19 cellular contexts compared by ENCODE assay signal in genomic region chr4:139750099-139750498, GRCh38.
DNase-seq lines count a peak whose midpoint lies in the region; ATAC-seq and TF ChIP-seq lines count a peak whose summit lies in the region.
"Had no signal": no experiment of that assay in that cellular context is flagged by ENCODE, and none has a peak within 500 bp of the region (broad histone marks: within the 10 kb centered on the region; RNA-seq: fewer than 3 reads in every experiment).

No MANE protein-coding gene starts in this region.

- TF ChIP-seq CTCF in cardiac muscle cell (IDR thresholded peaks at IDR 0.05; ENCODE audit: low read depth, low read length) (no peak), uterus (IDR thresholded peaks at IDR 0.05) (no peak), tibial artery (IDR thresholded peaks at IDR 0.05) (no peak)

- H3K4me1 ChIP-seq in cardiac muscle cell (ENCODE audit: low read depth) (peaks cover 49% of the 10 kb centered on the region), mesodermal cell (ENCODE audit: control insufficient read depth, insufficient read depth, low read length, poor library complexity, severe bottlenecking) (peaks cover 16% of the 10 kb centered on the region), uterus (no peaks in the 10 kb centered on the region), tibial artery (peaks cover 0 to 3% (median 0%) of the 10 kb centered on the region in 4 donors)
- H3K4me1 ChIP-seq: SJSA1 had no signal

- peaks cover 3% of the 10 kb centered on the region for H3K27me3 Mint-ChIP-seq in activated T-helper 1 cell treated with anti-CD3 and anti-CD28 coated beads, Interleukin-12 subunit alpha, Interleukin-12 subunit beta, Interleukin-2, Interleukin-4 antibody, amounts not matched to agents 30 ng/mL and 10 ng/mL and 1 ng/mL, durations not matched to agents 14 hours and 24 hours and 36 hours (ENCODE audit: insufficient read depth)

- H3K27ac Mint-ChIP-seq in activated T-helper 1 cell treated with anti-CD3 and anti-CD28 coated beads, Interleukin-12 subunit alpha, Interleukin-12 subunit beta, Interleukin-2, Interleukin-4 antibody, amounts not matched to agents 30 ng/mL and 10 ng/mL and 1 ng/mL, durations not matched to agents 14 hours and 24 hours and 36 hours, result peak overlapping the region; percentile 12
- H3K27ac Mint-ChIP-seq: CD8-positive, alpha-beta memory T cell had no signal

- no peaks in the 10 kb centered on the region for H3K36me3 Mint-ChIP-seq in activated T-helper 1 cell treated with anti-CD3 and anti-CD28 coated beads, Interleukin-12 subunit alpha, Interleukin-12 subunit beta, Interleukin-2, Interleukin-4 antibody, amounts not matched to agents 30 ng/mL and 10 ng/mL and 1 ng/mL, durations not matched to agents 14 hours and 24 hours and 36 hours (ENCODE audit: low read depth)
- H3K36me3 Mint-ChIP-seq: CD8-positive, alpha-beta memory T cell had no signal

- H3K4me3 ChIP-seq in cardiac muscle cell (no peak overlapping the region), mesodermal cell (ENCODE audit: extremely low read depth, insufficient read depth, low read length, poor library complexity, severe bottlenecking) (no peak overlapping the region), uterus (no peak overlapping the region), tibial artery (no peak overlapping the region)
- H3K4me3 ChIP-seq: SJSA1 had no signal

- H3K9me3 ChIP-seq in cardiac muscle cell (ENCODE audit: low read depth), result no peaks in the 10 kb centered on the region
- H3K9me3 ChIP-seq in mesodermal cell (ENCODE audit: control insufficient read depth, low read length), result no peaks in the 10 kb centered on the region
- H3K9me3 ChIP-seq in uterus, result no peaks in the 10 kb centered on the region
- H3K9me3 ChIP-seq in tibial artery, result no peaks in the 10 kb centered on the region
- H3K9me3 ChIP-seq: SJSA1 had no signal

- ATAC-seq in Right ventricle myocardium inferior (no peak), GM18907 (IDR thresholded peaks at IDR 0.05; ENCODE audit: unreplicated experiment) (no peak)
- ATAC-seq: Panc1 had no signal

- H3K36me3 ChIP-seq in cardiac muscle cell, result no peaks in the 10 kb centered on the region
- H3K36me3 ChIP-seq in mesodermal cell (ENCODE audit: control insufficient read depth, insufficient read depth, low read length), result no peaks in the 10 kb centered on the region
- no peaks in the 10 kb centered on the region for H3K36me3 ChIP-seq in uterus
- H3K36me3 ChIP-seq in tibial artery, result no peaks in the 10 kb centered on the region
- H3K36me3 ChIP-seq: SJSA1 had no signal

- 84 to 87% methylated on average over 3 of the region's 3 CpGs for WGBS in mesodermal cell (ENCODE audit: insufficient coverage in 2 of 2), 2 experiments

- DNase-seq in cardiac muscle cell (ENCODE audit: low read depth in 1 of 2, low spot score in 1 of 2) (no peak), Right ventricle myocardium inferior (ENCODE audit: missing footprints) (no peak), uterus (no peak), tibial artery (no peak), NCI-H446 treated with DMSO at 0.1 percent for 48 hours (lab: John Stamatoyannopoulos, UW) (no peak)
- no peak for DNase-seq in activated T-helper 1 cell treated with anti-CD3 and anti-CD28 coated beads, Interleukin-12 subunit alpha, Interleukin-12 subunit beta, Interleukin-2, Interleukin-4 antibody, amounts not matched to agents 30 ng/mL and 10 ng/mL and 1 ng/mL, durations not matched to agents 14 hours and 24 hours and 36 hours (ENCODE audit: low spot score)
- DNase-seq: CD8-positive, alpha-beta memory T cell; GDM1; HCEC 1CT; MM.1S; NCI-H1048; NCI-H1417 treated with DMSO at 0.1 percent for 48 hours; NCI-H187 treated with DMSO at 0.1 percent for 48 hours; NCI-H510A had no signal

- H3K27me3 ChIP-seq in cardiac muscle cell, result no peaks in the 10 kb centered on the region
- no peaks in the 10 kb centered on the region for H3K27me3 ChIP-seq in uterus
- H3K27me3 ChIP-seq in tibial artery, result no peaks in the 10 kb centered on the region
- H3K27me3 ChIP-seq: SJSA1 had no signal

- H3K27ac ChIP-seq in cardiac muscle cell (peak overlapping the region; percentile 63), mesodermal cell (ENCODE audit: low read depth, low read length, severe bottlenecking) (peak overlapping the region; percentile 7), uterus (peak overlapping the region; percentile 48 to 64), tibial artery (no peak overlapping the region)
- H3K27ac ChIP-seq: C4-2B, SJSA1 had no signal

- intact Hi-C loops in Right ventricle myocardium inferior (cut with DNase I), result no loop called here
- intact Hi-C loops in activated T-helper 1 cell treated with anti-CD3 and anti-CD28 coated beads, Interleukin-12 subunit alpha, Interleukin-12 subunit beta, Interleukin-2, Interleukin-4 antibody, amounts not matched to agents 30 ng/mL and 10 ng/mL and 1 ng/mL, durations not matched to agents 14 hours and 24 hours and 36 hours (cut with micrococcal nuclease), result no loop called here
- intact Hi-C loops in uterus (cut with DNase I; ENCODE audit: low total_unique reads), result no loop called here
- intact Hi-C loops in tibial artery (cut with DNase I; ENCODE audit: low total_unique reads), result no loop called here

- no peak for TF ChIP-seq POLR2A in uterus (IDR thresholded peaks at IDR 0.05)

- no peaks in the 10 kb centered on the region for H3K9me3 Mint-ChIP-seq in activated T-helper 1 cell treated with anti-CD3 and anti-CD28 coated beads, Interleukin-12 subunit alpha, Interleukin-12 subunit beta, Interleukin-2, Interleukin-4 antibody, amounts not matched to agents 30 ng/mL and 10 ng/mL and 1 ng/mL, durations not matched to agents 14 hours and 24 hours and 36 hours
- H3K9me3 Mint-ChIP-seq: CD8-positive, alpha-beta memory T cell had no signal

- no peaks in the 10 kb centered on the region for H3K4me1 Mint-ChIP-seq in activated T-helper 1 cell treated with anti-CD3 and anti-CD28 coated beads, Interleukin-12 subunit alpha, Interleukin-12 subunit beta, Interleukin-2, Interleukin-4 antibody, amounts not matched to agents 30 ng/mL and 10 ng/mL and 1 ng/mL, durations not matched to agents 14 hours and 24 hours and 36 hours (ENCODE audit: low read depth)
- H3K4me1 Mint-ChIP-seq: CD8-positive, alpha-beta memory T cell had no signal

- H3K4me3 Mint-ChIP-seq in activated T-helper 1 cell treated with anti-CD3 and anti-CD28 coated beads, Interleukin-12 subunit alpha, Interleukin-12 subunit beta, Interleukin-2, Interleukin-4 antibody, amounts not matched to agents 30 ng/mL and 10 ng/mL and 1 ng/mL, durations not matched to agents 14 hours and 24 hours and 36 hours, result no peak overlapping the region
- H3K4me3 Mint-ChIP-seq: CD8-positive, alpha-beta memory T cell had no signal

Comparison
In these comparisons a context has a peak if more than half of its experiments do, and no peak if none do; other contexts are left out.
1. H3K27ac ChIP-seq: peak in cardiac muscle cell (single experiment), mesodermal cell (single experiment) and uterus (2 of 2); none in tibial artery (0 of 2).